29 cellular contexts compared by ENCODE assay signal in the genomic region with DNA sequence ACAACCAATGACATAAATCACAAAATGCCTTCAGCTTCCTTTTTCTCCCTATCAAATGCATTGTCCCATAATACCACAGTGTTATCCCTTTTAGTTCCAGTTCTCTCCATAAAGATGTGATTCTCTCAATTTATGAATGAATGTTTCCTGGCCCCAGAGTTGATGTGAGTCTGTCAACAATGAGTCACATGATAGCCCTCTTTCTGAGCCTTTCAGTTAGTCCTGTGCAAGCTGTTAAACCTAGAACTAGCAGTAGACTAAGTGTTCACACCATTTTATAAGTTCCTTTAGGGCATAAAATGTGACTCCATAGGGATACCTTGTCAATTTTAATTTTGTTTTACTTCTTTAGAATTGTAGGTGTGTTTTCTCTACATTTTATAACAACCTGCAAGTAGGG.
"Had no signal": no experiment of that assay in that cellular context is flagged by ENCODE, and none has a peak within 500 bp of the region (broad histone marks: within the 10 kb centered on the region; RNA-seq: fewer than 3 reads in every experiment).

No MANE protein-coding gene starts in this region.

- H2AFZ ChIP-seq: neural progenitor cell, parathyroid adenoma had no signal

- H3K4me2 ChIP-seq: neural progenitor cell had no signal

- H3K36me3 ChIP-seq: neural progenitor cell, ovary, right lobe of liver, sigmoid colon, suprapubic skin, tibial artery, transverse colon, upper lobe of right lung, uterus had no signal

- H3K9me3 Mint-ChIP-seq: type B pancreatic cell had no signal

- H3K4me1 Mint-ChIP-seq: natural killer cell; nephron; stimulated activated effector memory CD8-positive, alpha-beta T cell treated with anti-CD3 and anti-CD28 coated beads, Interleukin-12 subunit alpha, Interleukin-12 subunit beta, amount 100 ng/mL, for 72 hours; stimulated activated naive B cell treated with anti-CD40 and anti-IgM and Interleukin-4, amounts not matched to agents 10 μg/mL and 1 μg/mL and 100 μg/mL, for 72 hours; stimulated activated naive CD8-positive, alpha-beta T cell treated with anti-CD3 and anti-CD28 coated beads, Interleukin-15, amount 100 ng/mL, for 72 hours had no signal

- H3K27ac ChIP-seq: neural progenitor cell, ovary, parathyroid adenoma, psoas muscle, right lobe of liver, sigmoid colon, suprapubic skin, testis, tibial artery, transverse colon, upper lobe of right lung, uterus had no signal

- DNase-seq: natural killer cell; occipital lobe; ovary; posterior cingulate gyrus; psoas muscle; right cardiac atrium; right lobe of liver; sigmoid colon; small intestine; stimulated activated CD4-positive, alpha-beta T cell treated with anti-CD3 and anti-CD28 coated beads, Interleukin-15, amount 100 ng/mL, for 24 hours; stimulated activated CD4-positive, alpha-beta T cell treated with anti-CD3 and anti-CD28 coated beads, Interleukin-2, amount 100 ng/mL, for 24 hours; stimulated activated CD4-positive, alpha-beta T cell treated with anti-CD3 and anti-CD28 coated beads, Interleukin-2, amount 100 ng/mL, for 48 hours; stimulated activated CD4-positive, alpha-beta T cell treated with anti-CD3 and anti-CD28 coated beads, Interleukin-4, amount 100 ng/mL, for 24 hours; stimulated activated naive B cell treated with anti-CD40 and anti-IgM and Interleukin-4, amounts not matched to agents 10 μg/mL and 1 μg/mL and 100 μg/mL, for 72 hours; stimulated activated naive CD4-positive, alpha-beta T cell treated with Interleukin-2 at 50 U/mL for 16 hours; stimulated activated naive CD8-positive, alpha-beta T cell treated with anti-CD3 and anti-CD28 coated beads, Interleukin-15, amount 100 ng/mL, for 72 hours; substantia nigra; testis; tibial artery; transverse colon; upper lobe of right lung; uterus had no signal

- H3K4me3 ChIP-seq: neural progenitor cell, ovary, psoas muscle, right lobe of liver, sigmoid colon, suprapubic skin, testis, tibial artery, transverse colon, upper lobe of right lung, uterus had no signal

- H3K9ac ChIP-seq: neural progenitor cell, parathyroid adenoma had no signal

- ATAC-seq: natural killer cell; psoas muscle; right cardiac atrium; right lobe of liver; stimulated activated effector memory CD8-positive, alpha-beta T cell treated with anti-CD3 and anti-CD28 coated beads, Interleukin-12 subunit alpha, Interleukin-12 subunit beta, amount 100 ng/mL, for 72 hours; stimulated activated naive B cell treated with anti-CD40 and anti-IgM and Interleukin-4, amounts not matched to agents 10 μg/mL and 1 μg/mL and 100 μg/mL, for 72 hours; stimulated activated naive CD8-positive, alpha-beta T cell treated with anti-CD3 and anti-CD28 coated beads, Interleukin-15, amount 100 ng/mL, for 72 hours; upper lobe of right lung had no signal

- H3K79me2 ChIP-seq: parathyroid adenoma had no signal

- H3K36me3 Mint-ChIP-seq: neural progenitor cell; stimulated activated effector memory CD8-positive, alpha-beta T cell treated with anti-CD3 and anti-CD28 coated beads, Interleukin-12 subunit alpha, Interleukin-12 subunit beta, amount 100 ng/mL, for 72 hours; stimulated activated naive B cell treated with anti-CD40 and anti-IgM and Interleukin-4, amounts not matched to agents 10 μg/mL and 1 μg/mL and 100 μg/mL, for 72 hours; type B pancreatic cell had no signal

- H3K4me3 Mint-ChIP-seq: natural killer cell; nephron; neural progenitor cell; stimulated activated effector memory CD8-positive, alpha-beta T cell treated with anti-CD3 and anti-CD28 coated beads, Interleukin-12 subunit alpha, Interleukin-12 subunit beta, amount 100 ng/mL, for 72 hours; stimulated activated naive B cell treated with anti-CD40 and anti-IgM and Interleukin-4, amounts not matched to agents 10 μg/mL and 1 μg/mL and 100 μg/mL, for 72 hours; stimulated activated naive CD8-positive, alpha-beta T cell treated with anti-CD3 and anti-CD28 coated beads, Interleukin-15, amount 100 ng/mL, for 72 hours; type B pancreatic cell had no signal

- H3K27me3 ChIP-seq: neural progenitor cell, ovary, right lobe of liver, sigmoid colon, suprapubic skin, testis, tibial artery, transverse colon, upper lobe of right lung, uterus had no signal

- H3K9me3 ChIP-seq: ovary, psoas muscle, right lobe of liver, sigmoid colon, suprapubic skin, testis, tibial artery, transverse colon, upper lobe of right lung, uterus had no signal

- H3K27me3 Mint-ChIP-seq: progenitor cell of endocrine pancreas; stimulated activated naive B cell treated with anti-CD40 and anti-IgM and Interleukin-4, amounts not matched to agents 10 μg/mL and 1 μg/mL and 100 μg/mL, for 72 hours; stimulated activated naive CD8-positive, alpha-beta T cell treated with anti-CD3 and anti-CD28 coated beads, Interleukin-15, amount 100 ng/mL, for 72 hours; type B pancreatic cell had no signal

- H3K4me1 ChIP-seq: neural progenitor cell, parathyroid adenoma, psoas muscle, right lobe of liver, sigmoid colon, suprapubic skin, testis, tibial artery, transverse colon, upper lobe of right lung, uterus had no signal

- H3K27ac Mint-ChIP-seq: natural killer cell; nephron; neural progenitor cell; progenitor cell of endocrine pancreas; stimulated activated effector memory CD8-positive, alpha-beta T cell treated with anti-CD3 and anti-CD28 coated beads, Interleukin-12 subunit alpha, Interleukin-12 subunit beta, amount 100 ng/mL, for 72 hours; stimulated activated naive B cell treated with anti-CD40 and anti-IgM and Interleukin-4, amounts not matched to agents 10 μg/mL and 1 μg/mL and 100 μg/mL, for 72 hours; stimulated activated naive CD8-positive, alpha-beta T cell treated with anti-CD3 and anti-CD28 coated beads, Interleukin-15, amount 100 ng/mL, for 72 hours; type B pancreatic cell had no signal
